Comparison of ENCODE assay signal across 8 cellular contexts in the genomic region with DNA sequence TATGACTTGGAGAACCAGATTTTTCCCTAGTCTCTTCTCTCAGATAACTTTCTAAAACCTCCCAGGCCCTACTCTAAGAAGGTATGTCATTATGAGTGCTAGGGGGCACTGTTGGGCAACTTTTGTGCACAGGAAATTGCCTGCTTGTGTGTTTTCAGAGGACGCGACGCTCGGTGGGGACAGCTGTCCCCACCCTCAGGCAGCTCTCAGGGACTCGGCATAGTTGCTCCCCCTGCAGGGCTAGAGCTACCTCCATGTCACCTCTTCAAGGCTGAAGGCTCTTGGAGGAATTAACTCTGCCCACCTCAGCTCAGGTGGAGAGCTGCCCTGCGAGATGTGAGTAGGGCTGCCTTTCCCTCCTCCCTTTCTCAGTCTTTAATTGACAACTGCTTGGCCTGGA. TPM values are rescaled to one million over a fixed set of nuclear protein-coding genes. Genes with fewer than 3 reads are reported as not detected.
DNase-seq lines count a peak whose midpoint lies in the region; ATAC-seq and TF ChIP-seq lines count a peak whose summit lies in the region.

No MANE protein-coding gene starts in this region.

- no peak overlapping the region for H3K4me3 Mint-ChIP-seq in GM23338
- no peak overlapping the region for H3K4me3 Mint-ChIP-seq in stimulated activated effector memory CD8-positive, alpha-beta T cell treated with anti-CD3 and anti-CD28 coated beads, Interleukin-12 subunit alpha, Interleukin-12 subunit beta, amount 100 ng/mL, for 72 hours

- in situ Hi-C loops in astrocyte of the spinal cord (cut with HindIII; ENCODE audit: low sequenced_read_pairs), result no loop called here

- no peak overlapping the region for H3K27ac Mint-ChIP-seq in GM23338
- no peak overlapping the region for H3K27ac Mint-ChIP-seq in stimulated activated effector memory CD8-positive, alpha-beta T cell treated with anti-CD3 and anti-CD28 coated beads, Interleukin-12 subunit alpha, Interleukin-12 subunit beta, amount 100 ng/mL, for 72 hours

- ATAC-seq in GM23338 (peak; percentile 25), SK-N-SH treated with all-trans-retinoic acid at 6 μM for 48 hours (peak; percentile 58), left lung (peak; percentile 15), HG02623 (IDR thresholded peaks at IDR 0.05; ENCODE audit: unreplicated experiment) (no peak)
- ATAC-seq in stimulated activated effector memory CD8-positive, alpha-beta T cell treated with anti-CD3 and anti-CD28 coated beads, Interleukin-12 subunit alpha, Interleukin-12 subunit beta, amount 100 ng/mL, for 72 hours, result peak; percentile 64

- H3K36me3 Mint-ChIP-seq in GM23338 (ENCODE audit: low read depth), result no peaks in the 10 kb centered on the region
- H3K36me3 Mint-ChIP-seq in stimulated activated effector memory CD8-positive, alpha-beta T cell treated with anti-CD3 and anti-CD28 coated beads, Interleukin-12 subunit alpha, Interleukin-12 subunit beta, amount 100 ng/mL, for 72 hours, result no peaks in the 10 kb centered on the region

- H3K9me2 ChIP-seq in DOHH2 (replicated peaks; ENCODE audit: control insufficient read depth, low read length) (no peaks in the 10 kb centered on the region), GM23338 (ENCODE audit: insufficient read depth) (no peaks in the 10 kb centered on the region)

- H3K4me2 ChIP-seq in DOHH2 (ENCODE audit: low read length) (no peak overlapping the region), GM23338 (no peak overlapping the region)

- peaks cover 14% of the 10 kb centered on the region for H3K4me1 Mint-ChIP-seq in GM23338
- peaks cover 8% of the 10 kb centered on the region for H3K4me1 Mint-ChIP-seq in stimulated activated effector memory CD8-positive, alpha-beta T cell treated with anti-CD3 and anti-CD28 coated beads, Interleukin-12 subunit alpha, Interleukin-12 subunit beta, amount 100 ng/mL, for 72 hours

- no peaks in the 10 kb centered on the region for H3K9me3 Mint-ChIP-seq in GM23338
- H3K9me3 Mint-ChIP-seq in stimulated activated effector memory CD8-positive, alpha-beta T cell treated with anti-CD3 and anti-CD28 coated beads, Interleukin-12 subunit alpha, Interleukin-12 subunit beta, amount 100 ng/mL, for 72 hours, result no peaks in the 10 kb centered on the region

- H3F3A ChIP-seq in DOHH2 (ENCODE audit: control insufficient read depth, insufficient read depth) (no peaks in the 10 kb centered on the region), GM23338 (replicated peaks; ENCODE audit: low read depth) (no peaks in the 10 kb centered on the region)

- intact Hi-C loops in left lung (cut with DNase I), result loop anchor here in 1 of 2 donors (10.0 kb wide), 1 partner anchor 82 kb away; no protein-coding TSS in a partner anchor

- H3K27me3 Mint-ChIP-seq in GM23338 (ENCODE audit: insufficient read depth, low read depth, poor library complexity), result peaks cover 63% of the 10 kb centered on the region

- H3K27ac ChIP-seq in DOHH2 (ENCODE audit: low read depth, low read length) (no peak overlapping the region), GM23338 (ENCODE audit: low read depth) (no peak overlapping the region), left lung (no peak overlapping the region)

- H3K36me3 ChIP-seq in DOHH2 (ENCODE audit: control insufficient read depth, low read length) (no peaks in the 10 kb centered on the region), GM23338 (ENCODE audit: insufficient read depth) (no peaks in the 10 kb centered on the region), left lung (no peaks in the 10 kb centered on the region)

- peak; percentile 86 for TF ChIP-seq CTCF in DOHH2 (IDR thresholded peaks at IDR 0.05; ENCODE audit: low read depth, low read length, poor library complexity, severe bottlenecking)
- TF ChIP-seq CTCF in GM23338 (conservative IDR thresholded peaks at IDR 0.05; ENCODE audit: low read depth in 2 of 2), result peak; percentile 81 to 89
- TF ChIP-seq CTCF in astrocyte of the spinal cord (IDR thresholded peaks at IDR 0.05; ENCODE audit: low read depth, low read length), result peak; percentile 53
- TF ChIP-seq CTCF in left lung (IDR thresholded peaks at IDR 0.05), result peak in 1 of 2 donors; percentile 23

- H3K4me1 ChIP-seq in DOHH2 (ENCODE audit: control insufficient read depth, low read length), result no peaks in the 10 kb centered on the region; the same call in 1 of the 2 replicates
- H3K4me1 ChIP-seq in GM23338 (ENCODE audit: insufficient read depth), result peaks cover 6% of the 10 kb centered on the region; the same call in 1 of the 2 replicates
- peaks cover 11 to 29% of the 10 kb centered on the region in 2 donors for H3K4me1 ChIP-seq in left lung

- H3K27me3 ChIP-seq in DOHH2 (ENCODE audit: control insufficient read depth, low read length) (peaks cover 21% of the 10 kb centered on the region), GM23338 (ENCODE audit: insufficient read depth) (peaks cover 61% of the 10 kb centered on the region), left lung (peaks cover 7 to 35% of the 10 kb centered on the region in 2 donors)

- H3K79me2 ChIP-seq in DOHH2 (ENCODE audit: control insufficient read depth, low read length), result no peaks in the 10 kb centered on the region
- H3K79me2 ChIP-seq in GM23338 (replicated peaks; ENCODE audit: insufficient read depth), result no peaks in the 10 kb centered on the region

- DNase-seq in GM23338 (ENCODE audit: low spot score) (peak; percentile 97), NCI-H1436 (lab: John Stamatoyannopoulos, UW) (peak; percentile 79), astrocyte of the spinal cord (ENCODE audit: low read depth, low spot score) (peak; percentile 37), left lung (no peak)
- DNase-seq in stimulated activated effector memory CD8-positive, alpha-beta T cell treated with anti-CD3 and anti-CD28 coated beads, Interleukin-12 subunit alpha, Interleukin-12 subunit beta, amount 100 ng/mL, for 72 hours (ENCODE audit: low spot score in 2 of 2), result peak; percentile 16 to 68

- H3K9me3 ChIP-seq in DOHH2 (ENCODE audit: control insufficient read depth, insufficient read depth, low read length) (no peaks in the 10 kb centered on the region), left lung (no peaks in the 10 kb centered on the region)

- no peak overlapping the region for H3K4me3 ChIP-seq in DOHH2 (ENCODE audit: low read length)
- no peak overlapping the region for H3K4me3 ChIP-seq in GM23338
- no peak overlapping the region for H3K4me3 ChIP-seq in astrocyte of the spinal cord (ENCODE audit: low read depth, low read length)
- H3K4me3 ChIP-seq in left lung, result no peak overlapping the region

- H2AFZ ChIP-seq in GM23338, result no peak overlapping the region

- H4K20me1 ChIP-seq in DOHH2 (ENCODE audit: control insufficient read depth, insufficient read depth, low read depth, low read length), result no peaks in the 10 kb centered on the region
- no peaks in the 10 kb centered on the region for H4K20me1 ChIP-seq in GM23338 (replicated peaks; ENCODE audit: insufficient read depth)

TF ChIP-seq in GM23338, 12 proteins besides CTCF, POLR2A, EP300 and RAD21 (continues in another document):
- no peak for TF ChIP-seq ZNF114 (CRISPR knock-in tag; IDR thresholded peaks at IDR 0.05)
- TF ChIP-seq ETS1 (IDR thresholded peaks at IDR 0.05), result no peak
- TF ChIP-seq ZNF331 (CRISPR knock-in tag; IDR thresholded peaks at IDR 0.05; ENCODE audit: low read depth), result no peak
- TF ChIP-seq EZH2phosphoT487 (IDR thresholded peaks at IDR 0.05; ENCODE audit: unreplicated experiment), result no peak
- TF ChIP-seq NANOG (IDR thresholded peaks at IDR 0.05; ENCODE audit: borderline replicate concordance), result no peak

TF ChIP-seq in SK-N-SH treated with all-trans-retinoic acid at 6 μM for 48 hours, 23 proteins besides CTCF, POLR2A, EP300 and RAD21:
- TF ChIP-seq TOX (CRISPR knock-in tag; IDR thresholded peaks at IDR 0.05; ENCODE audit: borderline replicate concordance), result no peak
TF ChIP-seq in SK-N-SH treated with all-trans-retinoic acid at 6 μM for 48 hours: peak in this region for 0.

RNA-seq across cellular contexts. Expression of gene TIFAB, which starts 10.2 kb away (rescaled TPM):
- total RNA-seq in GM23338 (2014; rRNA removed; shearing (Covaris generic)), result not detected in 2 replicates
- polyA plus RNA-seq in GM23338 (2016; fragmentation: Nextera tagmentation; extraction: Ambion mirVana), result not detected in 2 replicates
- under 1 TPM; 0.03 to 0.18 TPM for total RNA-seq in left lung

RNA-seq across cellular contexts. Expression of gene DCANP1, which starts 15.2 kb away (rescaled TPM):
- total RNA-seq in GM23338 (2014; rRNA removed; shearing (Covaris generic)), result not detected in 2 replicates
- not detected in 2 replicates for polyA plus RNA-seq in GM23338 (2016; fragmentation: Nextera tagmentation; extraction: Ambion mirVana)
- total RNA-seq in left lung, result under 1 TPM in 1 of 2 donors, not detected in 1; 0.24 TPM

Comparison
In these comparisons a context has a peak if more than half of its experiments do, and no peak if none do; other contexts are left out.
1. DNase-seq: peak in GM23338 (single experiment), NCI-H1436 (single experiment), astrocyte of the spinal cord (single experiment) and stimulated activated effector memory CD8-positive, alpha-beta T cell treated with anti-CD3 and anti-CD28 coated beads, Interleukin-12 subunit alpha, Interleukin-12 subunit beta, amount 100 ng/mL, for 72 hours (2 of 2); none in left lung (0 of 2).